In the genomic region with DNA sequence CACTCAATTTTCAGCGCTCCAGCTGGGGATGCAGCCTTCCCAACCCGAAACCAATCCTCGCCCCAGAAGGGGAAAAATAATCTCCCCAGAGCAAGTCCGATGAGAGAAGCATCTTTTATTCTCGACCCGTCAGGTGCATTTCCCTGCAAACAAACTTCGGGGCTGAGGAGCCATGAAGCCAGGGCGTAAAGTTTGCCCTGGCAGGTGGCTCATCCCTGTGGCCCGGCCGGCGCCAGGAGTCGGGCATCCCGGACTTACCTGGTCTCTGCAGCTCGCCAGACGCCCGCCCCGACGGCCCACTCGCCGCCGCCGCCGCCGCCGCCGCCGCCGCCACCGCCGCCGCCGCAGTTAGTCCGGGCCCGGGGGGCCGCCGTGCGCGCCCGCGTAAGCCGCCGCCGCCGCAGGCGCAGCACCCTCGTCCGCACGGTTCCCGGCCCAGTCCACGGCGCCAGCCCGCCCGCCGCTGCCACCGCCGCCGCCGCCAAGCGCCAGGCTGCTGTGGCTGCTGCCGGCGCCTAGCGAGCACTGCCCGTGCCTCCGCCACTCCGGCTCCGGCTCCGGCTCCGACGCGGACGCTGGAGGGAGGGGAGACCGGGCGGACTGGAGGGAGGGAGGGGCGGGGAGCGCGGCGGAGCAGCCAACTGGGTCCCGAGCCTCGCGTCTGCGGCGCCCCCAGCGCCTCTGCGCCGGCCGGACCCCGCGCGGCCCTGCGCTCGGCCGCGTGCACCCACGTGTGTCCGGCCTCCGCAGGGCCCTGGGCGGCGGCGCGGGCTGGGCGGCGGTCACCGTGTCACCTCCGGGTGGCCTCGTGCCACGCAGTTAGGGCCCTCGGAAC, we compare ENCODE assay signal across 9 cellular contexts. TPM values are rescaled to one million over a fixed set of nuclear protein-coding genes. Genes with fewer than 3 reads are reported as not detected.
DNase-seq lines count a peak whose midpoint lies in the region; ATAC-seq, FAIRE-seq and TF ChIP-seq lines count a peak whose summit lies in the region.
"Had no signal": no experiment of that assay in that cellular context is flagged by ENCODE, and none has a peak within 500 bp of the region (broad histone marks: within the 10 kb centered on the region; RNA-seq: fewer than 3 reads in every experiment).

A gene (minus strand): TSS at position 527 of the 835 bp plus-strand sequence. CDS start 93,547 bp downstream, outside the sequence.

- FAIRE-seq in urothelium cell line (lab: Jason Lieb, UNC): no peak

- peak within 1 kb of the TSS in 3 of 4 donors; percentile 10 to 53 (median 28) for H3K4me3 ChIP-seq in esophagus squamous epithelium
- H3K4me3 ChIP-seq in mucosa of rectum (ENCODE audit: low read length in 2 of 2): peak within 1 kb of the TSS; percentile 64 to 78
- H3K4me3 ChIP-seq: SJSA1 had no signal

- H3K4me1 ChIP-seq in esophagus squamous epithelium (no peaks in the 10 kb centered on the region), mucosa of rectum (ENCODE audit: control insufficient read depth in 2 of 2, insufficient read depth in 2 of 2, low read length in 2 of 2) (peaks cover 0 to 12% of the 10 kb centered on the region in 2 donors)
- H3K4me1 ChIP-seq: SJSA1 had no signal

- no peak for TF ChIP-seq POLR2A in esophagus squamous epithelium (IDR thresholded peaks at IDR 0.05)

- H3K36me3 ChIP-seq in esophagus squamous epithelium (no peaks in the 10 kb centered on the region), mucosa of rectum (ENCODE audit: control insufficient read depth in 2 of 2, insufficient read depth in 2 of 2, low read length in 2 of 2) (no peaks in the 10 kb centered on the region)
- H3K36me3 ChIP-seq: SJSA1 had no signal

- DNase-seq in activated gamma-delta T cell (lab: John Stamatoyannopoulos, UW): peak; percentile 4
- no peak for DNase-seq in activated gamma-delta T cell treated with Interleukin-2 at 50 U/mL for 16 hours
- DNase-seq in esophagus squamous epithelium (lab: John Stamatoyannopoulos, UW): no peak
- DNase-seq in urothelium cell line (ENCODE audit: low spot score): peak; percentile 61

- 0 to 10% methylated on average over 2 to 8 of the region's 107 CpGs for WGBS in esophagus squamous epithelium, 2 donors

- TF ChIP-seq CTCF in esophagus squamous epithelium (IDR thresholded peaks at IDR 0.05): no peak

- H3K27me3 ChIP-seq in esophagus squamous epithelium (peaks cover 0 to 44% (median 0%) of the 10 kb centered on the region in 4 donors), mucosa of rectum (ENCODE audit: control insufficient read depth in 2 of 2, insufficient read depth in 2 of 2, low read length in 2 of 2) (peaks cover 0 to 4% of the 10 kb centered on the region in 2 donors)

- peak within 1 kb of the TSS; percentile 42 to 62 for H3K9ac ChIP-seq in mucosa of rectum (ENCODE audit: low read depth in 1 of 2, low read length in 2 of 2)

- H3K9me3 ChIP-seq in esophagus squamous epithelium (no peaks in the 10 kb centered on the region), mucosa of rectum (ENCODE audit: control insufficient read depth in 2 of 2, low read length in 2 of 2) (no peaks in the 10 kb centered on the region)
- H3K9me3 ChIP-seq: SJSA1 had no signal

- intact Hi-C loops in esophagus squamous epithelium (cut with DNase I): no loop called here

- H3K27ac ChIP-seq in esophagus squamous epithelium (no peak within 1 kb of the TSS), mucosa of rectum (ENCODE audit: low read depth in 2 of 2, low read length in 2 of 2) (peak within 1 kb of the TSS; percentile 25 to 26)
- H3K27ac ChIP-seq: SJSA1 had no signal

- no peak for ATAC-seq in HG03571 (IDR thresholded peaks at IDR 0.05; ENCODE audit: unreplicated experiment)
- no peak for ATAC-seq in HG02571 (IDR thresholded peaks at IDR 0.05; ENCODE audit: unreplicated experiment)
- ATAC-seq in HG02870 (IDR thresholded peaks at IDR 0.05; ENCODE audit: unreplicated experiment): no peak

RNA-seq across cellular contexts. Expression of the gene that starts here (rescaled TPM):
- under 1 TPM in 1 of 4 donors, not detected in 3; 0.38 TPM for total RNA-seq in esophagus squamous epithelium
- total RNA-seq: SJSA1 had no signal

Comparison
In these comparisons a context has a peak if more than half of its experiments do, and no peak if none do; other contexts are left out.
1. DNase-seq: peak in activated gamma-delta T cell (single experiment) and urothelium cell line (single experiment); none in activated gamma-delta T cell treated with Interleukin-2 at 50 U/mL for 16 hours (single experiment) and esophagus squamous epithelium (single experiment).
2. H3K27ac ChIP-seq: peak in mucosa of rectum (2 of 2); none in esophagus squamous epithelium (0 of 4).